Comparison of ENCODE assay signal across 8 cellular contexts in genomic region chr10:45972106-45972812, GRCh38. TPM values are rescaled to one million over a fixed set of nuclear protein-coding genes. Genes with fewer than 3 reads are reported as not detected.
A peak's percentile ranks its signal among the peaks of the same experiment; 100 is the strongest.
DNase-seq lines count a peak whose midpoint lies in the region; ATAC-seq and TF ChIP-seq lines count a peak whose summit lies in the region.
"Not testable (repeated sequence)": the region's sequence is repeated elsewhere in the genome, so short reads cannot be mapped to it uniquely, and the experiment has no call there.

TIMM23 (plus strand) TSS chr10:45972489; CDS start chr10:45972625, 136 bp downstream.

- intact Hi-C loops in activated CD4-positive, alpha-beta T cell treated with anti-CD3 and anti-CD28 coated beads, Interleukin-2, amount 10 ng/mL, durations not matched to agents 24 days and 14 days (cut with micrococcal nuclease), result loop anchor here (2.0 kb wide), 1 partner anchor 59 kb away; the partner anchor contains the start of gene NCOA4
- intact Hi-C loops in colonic mucosa (cut with DNase I), result loop anchor here (10.0 kb wide), 1 partner anchor 53 kb away; no protein-coding TSS in a partner anchor

- peak; percentile 58 for ATAC-seq in HG03378 (IDR thresholded peaks at IDR 0.05; ENCODE audit: unreplicated experiment)

- TF ChIP-seq CTCF in colonic mucosa (IDR thresholded peaks at IDR 0.05), result not testable (repeated sequence)

- H3K9ac ChIP-seq in colonic mucosa (ENCODE audit: low read depth in 2 of 2, low read length in 2 of 2), result peak within 1 kb of the TSS; percentile 56 to 61

- H3K9me3 ChIP-seq in colonic mucosa, result not testable (repeated sequence)

- not testable (repeated sequence) for H3K4me1 ChIP-seq in colonic mucosa

- H3K4me1 Mint-ChIP-seq in activated CD4-positive, alpha-beta T cell treated with anti-CD3 and anti-CD28 coated beads, Interleukin-2, amount 10 ng/mL, durations not matched to agents 24 days and 14 days, result peaks cover 26% of the 10 kb centered on the region

- H3K27me3 ChIP-seq in colonic mucosa, result not testable (repeated sequence)

- H3K4me3 Mint-ChIP-seq in activated CD4-positive, alpha-beta T cell treated with anti-CD3 and anti-CD28 coated beads, Interleukin-2, amount 10 ng/mL, durations not matched to agents 24 days and 14 days, result peak within 1 kb of the TSS; percentile 98

- not testable (repeated sequence) for H3K9me3 Mint-ChIP-seq in activated CD4-positive, alpha-beta T cell treated with anti-CD3 and anti-CD28 coated beads, Interleukin-2, amount 10 ng/mL, durations not matched to agents 24 days and 14 days

- peak within 1 kb of the TSS; percentile 94 for H3K27ac Mint-ChIP-seq in activated CD4-positive, alpha-beta T cell treated with anti-CD3 and anti-CD28 coated beads, Interleukin-2, amount 10 ng/mL, durations not matched to agents 24 days and 14 days

- peak within 1 kb of the TSS; percentile 56 for H3K27ac ChIP-seq in colonic mucosa

- not testable (repeated sequence) for H3K36me3 ChIP-seq in colonic mucosa

- H3K27me3 Mint-ChIP-seq in activated CD4-positive, alpha-beta T cell treated with anti-CD3 and anti-CD28 coated beads, Interleukin-2, amount 10 ng/mL, durations not matched to agents 24 days and 14 days, result not testable (repeated sequence)

- DNase-seq in AML-193 (lab: John Stamatoyannopoulos, UW), result peak; percentile 40 to 72
- DNase-seq in NCI-H526 treated with DMSO at 0.1 percent for 48 hours (lab: John Stamatoyannopoulos, UW), result peak; percentile 11
- DNase-seq in activated CD4-positive, alpha-beta T cell treated with anti-CD3 and anti-CD28 coated beads, Interleukin-2, amount 10 ng/mL, durations not matched to agents 24 days and 14 days, result peak; percentile 97
- peak; percentile 93 for DNase-seq in colonic mucosa
- DNase-seq in kidney glomerular epithelial cell (lab: John Stamatoyannopoulos, UW), result peak; percentile 48
- peak; percentile 74 to 82 for DNase-seq in stimulated activated CD4-positive, alpha-beta T cell treated with anti-CD3 and anti-CD28 coated beads, Interleukin-15, amount 100 ng/mL, for 1 hour (ENCODE audit: low read depth in 1 of 2, low spot score in 1 of 2)

- peak within 1 kb of the TSS; percentile 96 for H3K4me3 ChIP-seq in colonic mucosa

- peaks cover 21% of the 10 kb centered on the region for H3K36me3 Mint-ChIP-seq in activated CD4-positive, alpha-beta T cell treated with anti-CD3 and anti-CD28 coated beads, Interleukin-2, amount 10 ng/mL, durations not matched to agents 24 days and 14 days (ENCODE audit: low read depth)

- TF ChIP-seq POLR2A in GM19099 (IDR thresholded peaks at IDR 0.05; ENCODE audit: extremely low read depth, insufficient read length, low read depth), result peak; percentile 50

RNA-seq across cellular contexts. Expression of gene TIMM23, which starts in this region (rescaled TPM):
- total RNA-seq in activated CD4-positive, alpha-beta T cell treated with anti-CD3 and anti-CD28 coated beads, Interleukin-2, amount 10 ng/mL, durations not matched to agents 24 days and 14 days, result 105 and 110 TPM in 2 replicates
- 10 to 100 TPM; 42.8 to 73.1 TPM for total RNA-seq in colonic mucosa

Comparison
In these comparisons a context has a peak if more than half of its experiments do, and no peak if none do; other contexts are left out.
1. Peak in every context shown above with its lines: DNase-seq, ATAC-seq, H3K4me3 ChIP-seq and H3K27ac ChIP-seq.
2. DNase-seq: peak in every context shown above with its lines; median percentile 97 in activated CD4-positive, alpha-beta T cell treated with anti-CD3 and anti-CD28 coated beads, Interleukin-2, amount 10 ng/mL, durations not matched to agents 24 days and 14 days; 93 in colonic mucosa; 78 in stimulated activated CD4-positive, alpha-beta T cell treated with anti-CD3 and anti-CD28 coated beads, Interleukin-15, amount 100 ng/mL, for 1 hour; 56 in AML-193; 48 in kidney glomerular epithelial cell; 11 in NCI-H526 treated with DMSO at 0.1 percent for 48 hours.